ENCODE assay signal across 14 cellular contexts in genomic region chr11:116984186-116984585, GRCh38.
A peak's percentile ranks its signal among the peaks of the same experiment; 100 is the strongest.
DNase-seq lines count a peak whose midpoint lies in the region; ATAC-seq, FAIRE-seq and TF ChIP-seq lines count a peak whose summit lies in the region.
"Had no signal": no experiment of that assay in that cellular context is flagged by ENCODE, and none has a peak within 500 bp of the region (broad histone marks: within the 10 kb centered on the region; RNA-seq: fewer than 3 reads in every experiment).

No MANE protein-coding gene starts in this region.

- WGBS in adrenal gland, 4 donors = 77 to 83% (median 80%) methylated on average over 4 of the region's 4 CpGs

- FAIRE-seq in D721Med (lab: Jason Lieb, UNC) = no peak

- no peak for DNase-seq in CD14-positive monocyte (ENCODE audit: low spot score)
- DNase-seq in MG63 = no peak
- DNase-seq in D721Med (ENCODE audit: insufficient read length, low spot score) = no peak
- no peak for DNase-seq in effector CD8-positive, alpha-beta T cell (lab: John Stamatoyannopoulos, UW)
- DNase-seq in adrenal gland = no peak
- DNase-seq: activated CD4-positive, alpha-beta T cell treated with anti-CD3 and anti-CD28 coated beads for 36 hours; activated naive CD8-positive, alpha-beta T cell treated with anti-CD3 and anti-CD28 coated beads, Interleukin-2, amount 10 ng/mL, durations not matched to agents 7 days and 5 days; Calu3; NCI-H187; Peyer's patch; testis had no signal

- H3K27ac Mint-ChIP-seq in CD14-positive monocyte = peak overlapping the region; percentile 92 to 98 (median 95)
- peak overlapping the region; percentile 41 for H3K27ac Mint-ChIP-seq in dendritic cell treated with granulocyte-macrophage colony-stimulating factor and Interleukin-4, amounts not matched to agents 40 ng/mL and 50 ng/mL, for 4 days
- H3K27ac Mint-ChIP-seq: activated CD4-positive, alpha-beta T cell treated with anti-CD3 and anti-CD28 coated beads for 36 hours; activated naive CD8-positive, alpha-beta T cell treated with anti-CD3 and anti-CD28 coated beads, Interleukin-2, amount 10 ng/mL, durations not matched to agents 7 days and 5 days had no signal

- H3K4me3 ChIP-seq in MG63 (peak overlapping the region; percentile 9; the same call in 1 of the 2 replicates), rectal smooth muscle tissue (ENCODE audit: low read length) (peak overlapping the region; percentile 33), adrenal gland (no peak overlapping the region)
- H3K4me3 ChIP-seq: Peyer's patch, testis had no signal

- peak overlapping the region; percentile 67 for H3K27ac ChIP-seq in rectal smooth muscle tissue (ENCODE audit: low read depth, low read length)
- peak overlapping the region in 1 of 5 donors; percentile 45 for H3K27ac ChIP-seq in adrenal gland
- H3K27ac ChIP-seq: testis had no signal

- H3K36me3 Mint-ChIP-seq in CD14-positive monocyte = peaks cover 4% of the 10 kb centered on the region in 2 donors
- H3K36me3 Mint-ChIP-seq in dendritic cell treated with granulocyte-macrophage colony-stimulating factor and Interleukin-4, amounts not matched to agents 40 ng/mL and 50 ng/mL, for 4 days (ENCODE audit: low read depth) = no peaks in the 10 kb centered on the region

- peaks cover 0 to 2% (median 0%) of the 10 kb centered on the region in 3 donors for H3K27me3 Mint-ChIP-seq in CD14-positive monocyte (ENCODE audit: low read depth in 3 of 3)
- no peaks in the 10 kb centered on the region for H3K27me3 Mint-ChIP-seq in dendritic cell treated with granulocyte-macrophage colony-stimulating factor and Interleukin-4, amounts not matched to agents 40 ng/mL and 50 ng/mL, for 4 days
- H3K27me3 Mint-ChIP-seq: activated CD4-positive, alpha-beta T cell treated with anti-CD3 and anti-CD28 coated beads for 36 hours; activated naive CD8-positive, alpha-beta T cell treated with anti-CD3 and anti-CD28 coated beads, Interleukin-2, amount 10 ng/mL, durations not matched to agents 7 days and 5 days had no signal

- peak overlapping the region in 1 of 2 donors; percentile 57 for H3K4me3 Mint-ChIP-seq in CD14-positive monocyte
- H3K4me3 Mint-ChIP-seq in dendritic cell treated with granulocyte-macrophage colony-stimulating factor and Interleukin-4, amounts not matched to agents 40 ng/mL and 50 ng/mL, for 4 days = no peak overlapping the region
- H3K4me3 Mint-ChIP-seq: activated CD4-positive, alpha-beta T cell treated with anti-CD3 and anti-CD28 coated beads for 36 hours; activated naive CD8-positive, alpha-beta T cell treated with anti-CD3 and anti-CD28 coated beads, Interleukin-2, amount 10 ng/mL, durations not matched to agents 7 days and 5 days had no signal

- ATAC-seq in HG02884 (IDR thresholded peaks at IDR 0.05; ENCODE audit: unreplicated experiment) = no peak
- ATAC-seq: activated CD4-positive, alpha-beta T cell treated with anti-CD3 and anti-CD28 coated beads for 36 hours had no signal

- H3K27me3 ChIP-seq in MG63 (no peaks in the 10 kb centered on the region), rectal smooth muscle tissue (ENCODE audit: control insufficient read depth, insufficient read depth, low read length) (no peaks in the 10 kb centered on the region), adrenal gland (no peaks in the 10 kb centered on the region)
- H3K27me3 ChIP-seq: Peyer's patch, testis had no signal

- no peak overlapping the region for H3K9ac ChIP-seq in rectal smooth muscle tissue (ENCODE audit: low read length)

- TF ChIP-seq CTCF in CD14-positive monocyte (IDR thresholded peaks at IDR 0.05) (no peak), D721Med (IDR thresholded peaks at IDR 0.05; ENCODE audit: insufficient read depth, missing control alignments) (no peak), adrenal gland (IDR thresholded peaks at IDR 0.05) (no peak)

- H3K4me1 ChIP-seq in rectal smooth muscle tissue (ENCODE audit: control insufficient read depth, insufficient read depth, low read length) (peaks cover 28% of the 10 kb centered on the region), adrenal gland (replicated peaks in 1 of 2) (peaks cover 6 to 38% of the 10 kb centered on the region in 2 donors)

- H3K4me1 Mint-ChIP-seq in CD14-positive monocyte = peaks cover 88% of the 10 kb centered on the region
- peaks cover 77% of the 10 kb centered on the region for H3K4me1 Mint-ChIP-seq in dendritic cell treated with granulocyte-macrophage colony-stimulating factor and Interleukin-4, amounts not matched to agents 40 ng/mL and 50 ng/mL, for 4 days (ENCODE audit: low read depth)

- H3K9me3 ChIP-seq in MG63 (no peaks in the 10 kb centered on the region), adrenal gland (replicated peaks in 1 of 3) (no peaks in the 10 kb centered on the region)
- H3K9me3 ChIP-seq: Peyer's patch, testis had no signal

- TF ChIP-seq POLR2A in adrenal gland (IDR thresholded peaks at IDR 0.05) = no peak

- no peaks in the 10 kb centered on the region for H3K9me3 Mint-ChIP-seq in CD14-positive monocyte
- no peaks in the 10 kb centered on the region for H3K9me3 Mint-ChIP-seq in dendritic cell treated with granulocyte-macrophage colony-stimulating factor and Interleukin-4, amounts not matched to agents 40 ng/mL and 50 ng/mL, for 4 days
- H3K9me3 Mint-ChIP-seq: activated naive CD8-positive, alpha-beta T cell treated with anti-CD3 and anti-CD28 coated beads, Interleukin-2, amount 10 ng/mL, durations not matched to agents 7 days and 5 days had no signal

- intact Hi-C loops in CD14-positive monocyte (cut with micrococcal nuclease) = loop anchor here in 1 of 2 donors (5.0 kb wide), 1 partner anchor 113 kb away; the partner anchor contains the start of gene SIK3
- intact Hi-C loops in dendritic cell treated with granulocyte-macrophage colony-stimulating factor and Interleukin-4, amounts not matched to agents 40 ng/mL and 50 ng/mL, for 4 days (cut with micrococcal nuclease) = loop anchor here (5.0 kb wide), 1 partner anchor 113 kb away; the partner anchor contains the start of gene SIK3
- intact Hi-C loops in adrenal gland (cut with DNase I) = no loop called here

- H3K36me3 ChIP-seq in MG63 (no peaks in the 10 kb centered on the region), rectal smooth muscle tissue (ENCODE audit: control insufficient read depth, insufficient read depth, low read length) (no peaks in the 10 kb centered on the region), adrenal gland (replicated peaks in 1 of 2) (no peaks in the 10 kb centered on the region)
- H3K36me3 ChIP-seq: Peyer's patch had no signal

Comparison
In these comparisons a context has a peak if more than half of its experiments do, and no peak if none do; other contexts are left out.
1. H3K4me3 ChIP-seq: peak in MG63 (single experiment) and rectal smooth muscle tissue (single experiment); none in adrenal gland (0 of 4).